ENCODE assay signal across 2 cellular contexts in genomic region chr3:133970916-133971315, GRCh38.
TF ChIP-seq lines count a peak whose summit lies in the region.

No MANE protein-coding gene starts in this region.

TF ChIP-seq in SK-N-SH, 30 proteins besides CTCF, POLR2A, EP300 and RAD21 (continued from another document):
- TF ChIP-seq USF1 (IDR thresholded peaks at IDR 0.05; ENCODE audit: borderline replicate concordance, low read depth) (no peak), IRF3 (IDR thresholded peaks at IDR 0.05; ENCODE audit: low read depth, low read length) (no peak), SIN3A (IDR thresholded peaks at IDR 0.05; ENCODE audit: borderline replicate concordance, low read depth, low read length) (no peak), TAF1 (IDR thresholded peaks at IDR 0.05; ENCODE audit: borderline replicate concordance, low read depth, low read length) (no peak), MAX (IDR thresholded peaks at IDR 0.05; ENCODE audit: low read depth) (no peak), REST (IDR thresholded peaks at IDR 0.05; ENCODE audit: low read depth, low read length) (no peak), POLR2AphosphoS5 (IDR thresholded peaks at IDR 0.05; ENCODE audit: low read depth, low read length) (no peak)

TF ChIP-seq in SK-N-SH treated with all-trans-retinoic acid at 6 μM for 48 hours, 23 proteins besides CTCF, POLR2A, EP300 and RAD21 (continued from another document):
- TF ChIP-seq ZNF8 (CRISPR knock-in tag; IDR thresholded peaks at IDR 0.05) (no peak), TOX (CRISPR knock-in tag; IDR thresholded peaks at IDR 0.05; ENCODE audit: borderline replicate concordance) (no peak), CSDC2 (CRISPR knock-in tag; IDR thresholded peaks at IDR 0.05) (no peak), RARB (CRISPR knock-in tag; IDR thresholded peaks at IDR 0.05) (no peak), SNAI2 (CRISPR knock-in tag; IDR thresholded peaks at IDR 0.05) (no peak), TCF4 (CRISPR knock-in tag; IDR thresholded peaks at IDR 0.05; ENCODE audit: borderline replicate concordance) (no peak), ISL1 (CRISPR knock-in tag; IDR thresholded peaks at IDR 0.05) (no peak), TSHZ2 (CRISPR knock-in tag; IDR thresholded peaks at IDR 0.05) (no peak)
